8 cellular contexts compared by ENCODE assay signal in genomic region chr13:21326155-21327030, GRCh38.
DNase-seq lines count a peak whose midpoint lies in the region; ATAC-seq and TF ChIP-seq lines count a peak whose summit lies in the region.

No MANE protein-coding gene starts in this region.

- H3K9me3 ChIP-seq in ectodermal cell (ENCODE audit: control insufficient read depth, low read length) (no peaks in the 10 kb centered on the region), lower lobe of right lung (no peaks in the 10 kb centered on the region), thymus (ENCODE audit: control insufficient read depth) (no peaks in the 10 kb centered on the region)

- DNase-seq in CD14-positive monocyte (ENCODE audit: low spot score) (no peak), NCI-H69 (lab: John Stamatoyannopoulos, UW) (peak; percentile 50), lower lobe of right lung (no peak), COLO829 (ENCODE audit: low spot score) (no peak)
- no peak for DNase-seq in activated effector memory CD4-positive, alpha-beta T cell treated with anti-CD3 and anti-CD28 coated beads, Interleukin-2, amount 50 U/mL, for 16 hours

- peaks cover 0 to 11% of the 10 kb centered on the region in 2 donors for H3K36me3 Mint-ChIP-seq in CD14-positive monocyte

- WGBS in ectodermal cell, 2 experiments: 1 to 2% methylated on average over 49 to 52 of the region's 52 CpGs
- WGBS in thymus: 61% methylated on average over 52 of the region's 52 CpGs

- H3K4me1 ChIP-seq in ectodermal cell (ENCODE audit: control insufficient read depth, insufficient read depth, low read length) (peaks cover 23% of the 10 kb centered on the region), lower lobe of right lung (no peaks in the 10 kb centered on the region), thymus (ENCODE audit: control insufficient read depth, insufficient read depth, low read length) (no peaks in the 10 kb centered on the region)

- intact Hi-C loops in CD14-positive monocyte (cut with micrococcal nuclease): no loop called here
- intact Hi-C loops in lower lobe of right lung (cut with DNase I): no loop called here

- H3K9me3 Mint-ChIP-seq in CD14-positive monocyte: peaks cover 0 to 3% (median 0%) of the 10 kb centered on the region in 7 donors

- ATAC-seq in lower lobe of right lung (peak; percentile 73 to 90), GM18873 (IDR thresholded peaks at IDR 0.05; ENCODE audit: low FRiP score, unreplicated experiment) (no peak)

- peak overlapping the region; percentile 54 to 78 for H3K4me3 Mint-ChIP-seq in CD14-positive monocyte

- H3K36me3 ChIP-seq in ectodermal cell (ENCODE audit: control insufficient read depth, insufficient read depth, low read length) (no peaks in the 10 kb centered on the region), lower lobe of right lung (no peaks in the 10 kb centered on the region), thymus (ENCODE audit: control insufficient read depth, insufficient read depth) (no peaks in the 10 kb centered on the region)

- no peak for TF ChIP-seq CTCF in CD14-positive monocyte (IDR thresholded peaks at IDR 0.05)
- no peak for TF ChIP-seq CTCF in lower lobe of right lung (IDR thresholded peaks at IDR 0.05)

- H3K4me1 Mint-ChIP-seq in CD14-positive monocyte: peaks cover 5% of the 10 kb centered on the region

- H3K27me3 Mint-ChIP-seq in CD14-positive monocyte (ENCODE audit: low read depth in 3 of 3): peaks cover 2 to 4% (median 3%) of the 10 kb centered on the region in 3 donors

- H3K27ac ChIP-seq in ectodermal cell (ENCODE audit: insufficient read depth, low read depth, low read length, poor library complexity, severe bottlenecking) (no peak overlapping the region), lower lobe of right lung (no peak overlapping the region), thymus (ENCODE audit: low read depth) (no peak overlapping the region)

- H3K27me3 ChIP-seq in ectodermal cell (ENCODE audit: control insufficient read depth, insufficient read depth, low read length, poor library complexity, severe bottlenecking) (peaks cover 20% of the 10 kb centered on the region), lower lobe of right lung (ENCODE audit: low read depth) (no peaks in the 10 kb centered on the region), thymus (ENCODE audit: control insufficient read depth, insufficient read depth) (no peaks in the 10 kb centered on the region)

- peak overlapping the region; percentile 39 for H3K4me3 ChIP-seq in ectodermal cell (ENCODE audit: insufficient read depth, low read depth, low read length)
- peak overlapping the region; percentile 46 for H3K4me3 ChIP-seq in lower lobe of right lung
- peak overlapping the region; percentile 43 for H3K4me3 ChIP-seq in thymus (ENCODE audit: low read length)

- H3K27ac Mint-ChIP-seq in CD14-positive monocyte: no peak overlapping the region
